ENCODE assay signal across 1 cellular context in the genomic region with DNA sequence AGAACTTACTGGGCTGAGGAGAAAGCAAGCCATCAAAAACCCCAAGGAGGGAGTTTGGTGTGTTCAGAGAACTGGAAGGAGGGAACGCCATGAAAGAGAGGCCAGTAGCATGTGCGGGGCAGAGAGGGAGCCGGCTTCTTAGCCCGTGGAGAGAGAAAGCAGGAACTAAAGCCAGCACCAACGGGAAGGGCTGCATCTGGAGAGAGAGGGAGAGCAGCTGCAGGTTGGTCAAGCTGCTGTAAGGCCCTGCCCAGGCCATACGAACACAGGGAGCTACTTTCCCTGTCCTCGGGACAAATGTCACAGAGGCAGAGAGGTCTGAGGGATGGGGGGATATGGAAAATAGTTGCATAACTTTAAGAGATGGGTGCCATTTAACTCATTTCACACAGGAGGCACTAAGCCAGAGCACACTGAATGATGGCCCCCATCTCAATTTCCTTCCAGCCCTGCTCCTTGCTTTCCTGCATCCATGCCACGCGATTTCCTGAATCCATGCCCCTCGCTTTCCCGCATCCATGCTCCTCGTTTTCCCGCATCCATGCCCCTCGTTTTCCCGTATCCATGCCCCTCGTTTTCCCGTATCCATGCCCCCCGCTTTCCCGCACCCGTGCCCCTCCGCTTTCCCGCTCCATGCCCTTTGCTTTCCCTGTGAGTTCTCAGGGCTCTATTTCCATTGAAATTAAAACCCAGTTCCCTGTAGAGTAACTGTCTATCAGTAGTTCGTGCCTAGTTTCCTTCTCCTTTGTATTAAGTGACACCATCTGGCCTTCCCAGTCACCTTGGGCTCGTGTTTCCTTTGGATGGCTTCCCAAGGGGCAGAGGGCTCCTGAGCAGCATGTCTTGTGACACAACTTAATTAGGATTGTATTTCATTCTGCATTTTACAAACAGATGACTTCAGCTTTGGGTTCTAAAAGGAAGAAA.
A peak's percentile ranks its signal among the peaks of the same experiment; 100 is the strongest.
TF ChIP-seq lines count a peak whose summit lies in the region.

No MANE protein-coding gene starts in this region.

TF ChIP-seq in HEK293, 187 proteins besides CTCF, POLR2A, EP300 and RAD21 (continued from another document):
- TF ChIP-seq SP7 (tag by site-specific recombination; IDR thresholded peaks at IDR 0.05) (peak; percentile 64), ZNF624 (tag by site-specific recombination; IDR thresholded peaks at IDR 0.05) (no peak), ZNF433 (tag by site-specific recombination; IDR thresholded peaks at IDR 0.05; ENCODE audit: low read depth) (no peak), ZNF580 (tag by site-specific recombination; IDR thresholded peaks at IDR 0.05) (no peak)
